In the genomic region with DNA sequence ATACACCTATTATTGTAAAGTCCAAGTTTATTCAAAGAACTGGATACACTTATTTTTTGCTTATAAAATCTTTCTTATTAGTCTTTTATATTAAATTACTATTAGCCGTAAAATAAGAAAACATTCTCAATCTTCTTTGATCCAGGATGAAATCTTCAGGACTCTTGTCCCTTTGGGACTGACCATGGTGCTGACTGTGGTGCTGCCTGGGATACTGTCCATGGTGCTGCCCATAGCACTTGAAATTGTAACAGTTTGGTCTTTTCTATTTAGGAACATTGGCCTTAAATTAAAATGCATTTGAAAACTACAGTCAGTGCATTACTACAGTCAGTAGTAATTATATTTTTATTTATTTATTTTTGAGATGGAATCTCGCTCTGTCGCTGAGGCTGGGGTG, we compare ENCODE assay signal across 7 cellular contexts. TPM values are rescaled to one million over a fixed set of nuclear protein-coding genes. Genes with fewer than 3 reads are reported as not detected.
A peak's percentile ranks its signal among the peaks of the same experiment; 100 is the strongest.
DNase-seq lines count a peak whose midpoint lies in the region; ATAC-seq, FAIRE-seq and TF ChIP-seq lines count a peak whose summit lies in the region.
"Not testable (repeated sequence)": the region's sequence is repeated elsewhere in the genome, so short reads cannot be mapped to it uniquely, and the experiment has no call there.

No MANE protein-coding gene starts in this region.

- not testable (repeated sequence) for H3K9me3 Mint-ChIP-seq in GM23338

- H3K9me2 ChIP-seq in GM23338 (ENCODE audit: insufficient read depth): not testable (repeated sequence)

- H3K4me1 Mint-ChIP-seq in GM23338: not testable (repeated sequence)

- H3K27ac Mint-ChIP-seq in GM23338: not testable (repeated sequence)

- H3K9me3 ChIP-seq in kidney (ENCODE audit: control insufficient read depth in 1 of 2, low read length in 2 of 2); left lung: not testable (repeated sequence)

- H3K27me3 Mint-ChIP-seq in GM23338 (ENCODE audit: insufficient read depth, low read depth, poor library complexity): not testable (repeated sequence)

- not testable (repeated sequence) for H3F3A ChIP-seq in GM23338 (replicated peaks; ENCODE audit: low read depth)

- H3K79me2 ChIP-seq in GM23338 (replicated peaks; ENCODE audit: insufficient read depth): not testable (repeated sequence)

- H3K4me3 ChIP-seq in GM23338; kidney (ENCODE audit: low read length in 2 of 2); left lung: not testable (repeated sequence)

- not testable (repeated sequence) for H3K36me3 Mint-ChIP-seq in GM23338 (ENCODE audit: low read depth)

- intact Hi-C loops in Right ventricle myocardium superior (cut with DNase I); kidney (cut with DNase I); left lung (cut with DNase I): not testable (repeated sequence)

- peak; percentile 36; the same call in 2 of the 3 replicates for ATAC-seq in GM23338
- ATAC-seq in SK-N-SH treated with all-trans-retinoic acid at 6 μM for 48 hours: 0 out of 3 replicates have a peak, but pooled peaks have one; percentile 30
- ATAC-seq in Right ventricle myocardium superior (ENCODE audit: poor library complexity): peak; percentile 63
- ATAC-seq in left lung: peak; percentile 66

- not testable (repeated sequence) for H3K4me1 ChIP-seq in GM23338 (ENCODE audit: insufficient read depth); kidney (ENCODE audit: control insufficient read depth in 1 of 2, insufficient read depth in 1 of 2, low read depth in 1 of 2, low read length in 2 of 2); left lung

- H3K9ac ChIP-seq in kidney (ENCODE audit: low read length in 2 of 2): not testable (repeated sequence)

- FAIRE-seq in A204.1 (lab: Jason Lieb, UNC): peak; percentile 91
- FAIRE-seq in endometrium (lab: Jason Lieb, UNC): peak; percentile 96
- FAIRE-seq in kidney (lab: Jason Lieb, UNC): peak; percentile 46

- not testable (repeated sequence) for H4K20me1 ChIP-seq in GM23338 (replicated peaks; ENCODE audit: insufficient read depth)

- H3K27ac ChIP-seq in GM23338 (ENCODE audit: low read depth); kidney (ENCODE audit: low read depth in 2 of 2, low read length in 2 of 2); left lung: not testable (repeated sequence)

- not testable (repeated sequence) for H3K36me3 ChIP-seq in GM23338 (ENCODE audit: insufficient read depth); kidney (ENCODE audit: control insufficient read depth in 1 of 2, insufficient read depth in 2 of 2, low read length in 2 of 2); left lung

- not testable (repeated sequence) for TF ChIP-seq CTCF in GM23338 (conservative IDR thresholded peaks at IDR 0.05; ENCODE audit: low read depth in 2 of 2); kidney (IDR thresholded peaks at IDR 0.05; ENCODE audit: borderline replicate concordance, extremely low read depth, insufficient read depth); left lung (IDR thresholded peaks at IDR 0.05)

- H3K27me3 ChIP-seq in GM23338 (ENCODE audit: insufficient read depth); left lung: not testable (repeated sequence)

- H3K4me3 Mint-ChIP-seq in GM23338: not testable (repeated sequence)

- not testable (repeated sequence) for DNase-seq in GM23338 (ENCODE audit: low spot score); Right ventricle myocardium superior; kidney; left lung

- not testable (repeated sequence) for H2AFZ ChIP-seq in GM23338

- not testable (repeated sequence) for H3K4me2 ChIP-seq in GM23338

RNA-seq across cellular contexts. Expression of a gene that starts 53.0 kb away (rescaled TPM):
- 11.7 and 18.8 TPM in 2 replicates for total RNA-seq in GM23338 (2014; rRNA removed; shearing (Covaris generic))
- 31.8 and 39.3 TPM in 2 replicates for polyA plus RNA-seq in GM23338 (2016; fragmentation: Nextera tagmentation; extraction: Ambion mirVana)
- total RNA-seq in Right ventricle myocardium superior: 16.2 TPM
- 22.0 TPM for total RNA-seq in kidney
- 10.1 TPM for polyA plus RNA-seq in kidney (ENCODE audit: insufficient read depth, low read depth, low replicate concordance)
- 10 to 100 TPM; 16.2 to 31.7 TPM for total RNA-seq in left lung
